ENCODE assay signal across 14 cellular contexts in the genomic region with DNA sequence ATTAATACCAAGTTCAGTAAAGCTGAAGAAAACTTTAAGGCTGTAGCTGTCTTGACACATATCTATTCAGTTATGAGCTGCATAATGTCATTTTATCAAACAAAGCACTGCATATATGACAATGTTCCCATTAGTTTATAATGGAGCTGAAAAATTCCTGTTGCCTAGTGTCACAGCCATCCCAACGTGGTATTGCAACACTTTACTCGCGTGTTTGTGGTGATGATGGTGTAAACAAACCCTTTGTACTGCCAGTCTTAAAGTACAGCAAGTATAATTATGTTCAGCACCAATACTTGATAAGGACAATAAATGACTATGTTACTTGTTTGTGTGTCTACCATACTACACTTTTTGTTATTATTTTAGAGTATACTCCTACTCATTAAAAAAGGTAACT.
A peak's percentile ranks its signal among the peaks of the same experiment; 100 is the strongest.
DNase-seq lines count a peak whose midpoint lies in the region; FAIRE-seq and TF ChIP-seq lines count a peak whose summit lies in the region.
"Had no signal": no experiment of that assay in that cellular context is flagged by ENCODE, and none has a peak within 500 bp of the region (broad histone marks: within the 10 kb centered on the region; RNA-seq: fewer than 3 reads in every experiment).

No MANE protein-coding gene starts in this region.

- no peak overlapping the region for H3K4me3 ChIP-seq in bronchial epithelial cell (ENCODE audit: low read depth, low read length)
- H3K4me3 ChIP-seq: SJSA1 had no signal

- DNase-seq in HT1080 (ENCODE audit: low read depth) (peak; percentile 11), bronchial epithelial cell (ENCODE audit: low read depth) (peak; percentile 5), iris pigment epithelial cell (ENCODE audit: low read depth) (peak; percentile 81), hippocampal formation (lab: John Stamatoyannopoulos, UW) (no peak), NCI-H146 treated with DMSO at 0.1 percent for 48 hours (lab: John Stamatoyannopoulos, UW; ENCODE audit: unreplicated experiment) (no peak), mesenteric fat pad (ENCODE audit: low spot score) (no peak), anterior cingulate cortex (lab: John Stamatoyannopoulos, UW) (no peak)
- DNase-seq: HCEC 1CT, NCI-H1694, NCI-H2107, NCI-H226, NCI-H526 treated with DMSO at 0.1 percent for 48 hours, PC-3 had no signal

- no peaks in the 10 kb centered on the region for H3K36me3 ChIP-seq in bronchial epithelial cell (ENCODE audit: control insufficient read depth, insufficient read depth, low read length)
- H3K36me3 ChIP-seq: SJSA1 had no signal

- TF ChIP-seq CTCF in bronchial epithelial cell (IDR thresholded peaks at IDR 0.05; ENCODE audit: insufficient read depth, low read length, severe bottlenecking), result no peak

- no peak for FAIRE-seq in bronchial epithelial cell (lab: Jason Lieb, UNC)

- H3K27me3 ChIP-seq in bronchial epithelial cell (ENCODE audit: control insufficient read depth, insufficient read depth, low read length), result no peaks in the 10 kb centered on the region
- H3K27me3 ChIP-seq: SJSA1 had no signal

Comparison
In these comparisons a context has a peak if more than half of its experiments do, and no peak if none do; other contexts are left out.
1. DNase-seq: peak in HT1080 (single experiment), bronchial epithelial cell (single experiment) and iris pigment epithelial cell (single experiment); none in hippocampal formation (0 of 2), NCI-H146 treated with DMSO at 0.1 percent for 48 hours (single experiment), mesenteric fat pad (single experiment) and anterior cingulate cortex (0 of 58).